20 cellular contexts compared by ENCODE assay signal in the genomic region with DNA sequence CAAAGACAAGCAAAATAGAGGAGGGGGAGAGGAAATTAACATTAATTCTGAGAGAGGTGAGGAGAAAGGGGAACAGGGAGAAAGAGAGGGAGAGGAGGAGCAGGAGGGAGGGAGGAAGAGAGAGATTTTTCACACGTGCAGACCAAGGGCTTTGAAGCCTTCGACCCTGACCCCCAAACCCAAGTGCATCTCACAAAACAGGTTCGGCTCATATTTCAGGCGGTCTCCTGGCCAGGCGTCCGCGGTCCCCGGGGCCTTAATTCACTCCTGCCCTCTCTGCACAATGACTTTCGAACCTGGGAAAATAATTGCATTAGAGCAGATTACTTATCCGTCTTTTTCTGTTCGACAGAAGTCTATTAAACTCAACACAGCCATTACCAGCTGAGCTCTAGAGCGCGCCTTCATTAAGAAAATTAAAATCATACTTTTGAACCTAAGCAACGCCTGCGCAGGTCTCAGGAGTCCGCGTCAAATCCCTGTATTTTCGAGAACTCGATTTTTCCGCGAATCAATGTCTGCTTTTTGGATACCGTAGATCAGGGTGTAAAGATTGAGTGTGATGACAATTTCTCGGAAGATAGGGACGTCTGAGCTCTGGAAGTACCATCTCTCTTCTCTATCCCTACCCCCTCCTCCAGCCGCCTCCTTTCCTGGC.
A peak's percentile ranks its signal among the peaks of the same experiment; 100 is the strongest.
DNase-seq lines count a peak whose midpoint lies in the region; FAIRE-seq lines count a peak whose summit lies in the region.
"Had no signal": no experiment of that assay in that cellular context is flagged by ENCODE, and none has a peak within 500 bp of the region (broad histone marks: within the 10 kb centered on the region; RNA-seq: fewer than 3 reads in every experiment).

No MANE protein-coding gene starts in this region.

- no peak overlapping the region for H3K9ac ChIP-seq in HUES48 (ENCODE audit: low read depth, low read length)
- H3K9ac ChIP-seq: parathyroid adenoma had no signal

- no peak overlapping the region for H3K27ac ChIP-seq in HUES48 (ENCODE audit: low read depth, low read length)
- H3K27ac ChIP-seq: parathyroid adenoma had no signal

- H3K4me1 ChIP-seq in HUES48 (ENCODE audit: control insufficient read depth, insufficient read depth, low read length), result peaks cover 47% of the 10 kb centered on the region
- H3K4me1 ChIP-seq: parathyroid adenoma had no signal

- no peaks in the 10 kb centered on the region for H3K36me3 ChIP-seq in HUES48 (ENCODE audit: control insufficient read depth, insufficient read depth, low read length)

- no peak for FAIRE-seq in urothelium cell line (lab: Jason Lieb, UNC)
- FAIRE-seq: astrocyte, endometrium, G401.6, RCC 7860 had no signal

- H3K27me3 ChIP-seq in HUES48 (ENCODE audit: control insufficient read depth, insufficient read depth, low read length), result peaks cover 90% of the 10 kb centered on the region

- peak overlapping the region; percentile 46 for H3K4me3 ChIP-seq in HUES48 (ENCODE audit: low read depth, low read length)
- H3K4me3 ChIP-seq: lung had no signal

- H3K9me3 ChIP-seq in HUES48 (ENCODE audit: control insufficient read depth, insufficient read depth, low read length), result no peaks in the 10 kb centered on the region

- DNase-seq in ecto neural progenitor cell (ENCODE audit: low spot score) (peak; percentile 46), iPS-NIHi7 (ENCODE audit: extremely low spot score) (peak; percentile 15), retina (peak; percentile 55), NCI-H226 (no peak), urothelium cell line (ENCODE audit: low spot score) (no peak), NCI-H1417 treated with DMSO at 0.1 percent for 48 hours (lab: John Stamatoyannopoulos, UW) (no peak)
- DNase-seq: CD4-positive, CD25-positive, alpha-beta regulatory T cell; DMS 273 treated with DMSO at 0.1 percent for 48 hours; KG1; NCI-H1694 treated with DMSO at 0.1 percent for 48 hours; NCI-H446 treated with DMSO at 0.1 percent for 48 hours; NK-92 treated with Interleukin-12 subunit alpha and Interleukin-12 subunit beta, amount 100 ng/mL, for 24 hours; stimulated activated naive CD4-positive, alpha-beta T cell had no signal

Comparison
In these comparisons a context has a peak if more than half of its experiments do, and no peak if none do; other contexts are left out.
1. DNase-seq: peak in ecto neural progenitor cell (single experiment), iPS-NIHi7 (single experiment) and retina (single experiment); none in NCI-H226 (single experiment), urothelium cell line (single experiment) and NCI-H1417 treated with DMSO at 0.1 percent for 48 hours (single experiment).